Comparison of ENCODE assay signal across 31 cellular contexts in the genomic region with DNA sequence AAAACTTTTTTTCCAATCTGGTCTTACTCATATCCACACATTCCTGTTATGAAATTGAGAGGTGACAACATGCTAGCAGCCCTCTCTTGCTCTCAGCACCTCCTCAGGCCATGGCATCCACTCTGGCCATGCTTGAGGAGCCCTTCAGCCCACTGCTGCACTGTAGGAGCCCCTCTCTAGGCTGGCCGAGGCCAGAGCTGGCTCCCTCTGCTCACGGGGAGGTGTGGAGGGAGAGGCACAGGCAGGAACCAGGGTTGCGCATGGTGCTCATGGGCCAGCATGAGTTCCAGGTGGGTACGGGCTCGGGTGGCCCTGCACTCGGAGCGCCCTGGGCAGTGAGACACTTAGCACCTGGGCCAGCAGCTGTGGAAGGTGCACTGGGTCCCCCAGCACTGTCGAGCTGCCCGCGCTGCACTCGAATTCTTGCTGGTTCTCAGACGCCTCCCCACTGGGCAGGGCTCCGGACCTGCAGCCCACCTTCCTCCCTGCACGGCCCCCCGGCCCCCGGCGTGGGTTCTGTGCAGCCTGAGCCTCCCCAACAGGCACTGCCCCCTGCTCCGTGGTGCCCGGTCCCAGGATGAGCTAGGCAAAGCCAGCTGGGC.
"Had no signal": no experiment of that assay in that cellular context is flagged by ENCODE, and none has a peak within 500 bp of the region (broad histone marks: within the 10 kb centered on the region; RNA-seq: fewer than 3 reads in every experiment).

No MANE protein-coding gene starts in this region.

- H3K4me1 ChIP-seq: adrenal gland, body of pancreas, breast epithelium had no signal

- H3K9me3 ChIP-seq: adrenal gland, body of pancreas, breast epithelium had no signal

- H3K27me3 ChIP-seq: adrenal gland, body of pancreas, brain microvascular endothelial cell, breast epithelium had no signal

- H3K4me3 ChIP-seq: adrenal gland, body of pancreas, breast epithelium had no signal

- ATAC-seq: activated CD8-positive, alpha-beta T cell treated with anti-CD3 and anti-CD28 coated beads for 36 hours; activated naive CD4-positive, alpha-beta T cell treated with anti-CD3 and anti-CD28 coated beads, Interleukin-2, amount 50 U/mL, for 72 hours; activated T-cell treated with anti-CD3 and anti-CD28 coated beads, Interleukin-2, amount 50 U/mL, for 4 hours; activated T-cell treated with anti-CD3 and anti-CD28 coated beads, Interleukin-2, amount 50 U/mL, for 72 hours; activated T-helper 17 cell treated with anti-CD3 and anti-CD28 coated beads, Interleukin-2, amount 50 U/mL, for 72 hours; body of pancreas had no signal

- H3K27ac ChIP-seq: adrenal gland, body of pancreas, brain microvascular endothelial cell, breast epithelium, VCaP had no signal

- H3K36me3 ChIP-seq: adrenal gland, brain microvascular endothelial cell, breast epithelium had no signal

- DNase-seq: activated B cell treated with CpG ODN at 0.5 μM for 24 hours; activated CD4-positive, alpha-beta memory T cell treated with anti-CD3 and anti-CD28 coated beads for 36 hours; activated CD4-positive, alpha-beta T cell treated with anti-CD3 and anti-CD28 coated beads for 4 hours; activated CD4-positive, alpha-beta T cell treated with anti-CD3 and anti-CD28 coated beads, Interleukin-2, amount 10 ng/mL, durations not matched to agents 24 days and 14 days; activated CD4-positive, alpha-beta T cell treated with anti-CD3 and anti-CD28 coated beads, Interleukin-2, amount 50 U/mL, for 1 hour; activated CD4-positive, alpha-beta T cell treated with anti-CD3 and anti-CD28 coated beads, Interleukin-2, amount 50 U/mL, for 4 hours; activated CD4-positive, CD25-positive, alpha-beta regulatory T cell treated with anti-CD3 and anti-CD28 coated beads, Interleukin-2, amount 50 U/mL, for 72 hours; activated CD8-positive, alpha-beta memory T cell treated with anti-CD3 and anti-CD28 coated beads, Interleukin-2, amount 50 U/mL, for 4 hours; activated CD8-positive, alpha-beta T cell treated with anti-CD3 and anti-CD28 coated beads for 36 hours; activated effector memory CD4-positive, alpha-beta T cell treated with anti-CD3 and anti-CD28 coated beads, Interleukin-2, amount 50 U/mL, for 16 hours; activated gamma-delta T cell treated with Interleukin-2 at 50 U/mL for 16 hours; activated naive CD4-positive, alpha-beta T cell; activated naive CD4-positive, alpha-beta T cell treated with anti-CD3 and anti-CD28 coated beads for 36 hours; activated naive CD4-positive, alpha-beta T cell treated with anti-CD3 and anti-CD28 coated beads, Interleukin-2, amount 50 U/mL, for 16 hours; activated naive CD8-positive, alpha-beta T cell treated with anti-CD3 and anti-CD28 coated beads, Interleukin-2, amount 10 ng/mL, durations not matched to agents 7 days and 5 days; activated T-cell treated with anti-CD3 and anti-CD28 coated beads for 4 hours; activated T-cell treated with anti-CD3 and anti-CD28 coated beads, Interleukin-2, amount 50 U/mL, for 1 hour; activated T-cell treated with anti-CD3 and anti-CD28 coated beads, Interleukin-2, amount 50 U/mL, for 4 hours; activated T-cell treated with anti-CD3 and anti-CD28 coated beads, Interleukin-2, amount 50 U/mL, for 72 hours; adrenal gland; amniotic stem cell; aorta; body of pancreas; brain microvascular endothelial cell; central memory CD4-positive, alpha-beta T cell; T-helper 2 cell; T-helper 9 cell had no signal
